In genomic region chr7:128116740-128117139, GRCh38 we compare ENCODE assay signal across 3 cellular contexts.
TF ChIP-seq lines count a peak whose summit lies in the region.

No MANE protein-coding gene starts in this region.

TF ChIP-seq in GM23338, 12 proteins besides CTCF, POLR2A, EP300 and RAD21 (continues in another document):
- TF ChIP-seq STAT1 (IDR thresholded peaks at IDR 0.05; ENCODE audit: unreplicated experiment) (no peak), ETS1 (IDR thresholded peaks at IDR 0.05) (no peak)
- TF ChIP-seq, protein P1, sequence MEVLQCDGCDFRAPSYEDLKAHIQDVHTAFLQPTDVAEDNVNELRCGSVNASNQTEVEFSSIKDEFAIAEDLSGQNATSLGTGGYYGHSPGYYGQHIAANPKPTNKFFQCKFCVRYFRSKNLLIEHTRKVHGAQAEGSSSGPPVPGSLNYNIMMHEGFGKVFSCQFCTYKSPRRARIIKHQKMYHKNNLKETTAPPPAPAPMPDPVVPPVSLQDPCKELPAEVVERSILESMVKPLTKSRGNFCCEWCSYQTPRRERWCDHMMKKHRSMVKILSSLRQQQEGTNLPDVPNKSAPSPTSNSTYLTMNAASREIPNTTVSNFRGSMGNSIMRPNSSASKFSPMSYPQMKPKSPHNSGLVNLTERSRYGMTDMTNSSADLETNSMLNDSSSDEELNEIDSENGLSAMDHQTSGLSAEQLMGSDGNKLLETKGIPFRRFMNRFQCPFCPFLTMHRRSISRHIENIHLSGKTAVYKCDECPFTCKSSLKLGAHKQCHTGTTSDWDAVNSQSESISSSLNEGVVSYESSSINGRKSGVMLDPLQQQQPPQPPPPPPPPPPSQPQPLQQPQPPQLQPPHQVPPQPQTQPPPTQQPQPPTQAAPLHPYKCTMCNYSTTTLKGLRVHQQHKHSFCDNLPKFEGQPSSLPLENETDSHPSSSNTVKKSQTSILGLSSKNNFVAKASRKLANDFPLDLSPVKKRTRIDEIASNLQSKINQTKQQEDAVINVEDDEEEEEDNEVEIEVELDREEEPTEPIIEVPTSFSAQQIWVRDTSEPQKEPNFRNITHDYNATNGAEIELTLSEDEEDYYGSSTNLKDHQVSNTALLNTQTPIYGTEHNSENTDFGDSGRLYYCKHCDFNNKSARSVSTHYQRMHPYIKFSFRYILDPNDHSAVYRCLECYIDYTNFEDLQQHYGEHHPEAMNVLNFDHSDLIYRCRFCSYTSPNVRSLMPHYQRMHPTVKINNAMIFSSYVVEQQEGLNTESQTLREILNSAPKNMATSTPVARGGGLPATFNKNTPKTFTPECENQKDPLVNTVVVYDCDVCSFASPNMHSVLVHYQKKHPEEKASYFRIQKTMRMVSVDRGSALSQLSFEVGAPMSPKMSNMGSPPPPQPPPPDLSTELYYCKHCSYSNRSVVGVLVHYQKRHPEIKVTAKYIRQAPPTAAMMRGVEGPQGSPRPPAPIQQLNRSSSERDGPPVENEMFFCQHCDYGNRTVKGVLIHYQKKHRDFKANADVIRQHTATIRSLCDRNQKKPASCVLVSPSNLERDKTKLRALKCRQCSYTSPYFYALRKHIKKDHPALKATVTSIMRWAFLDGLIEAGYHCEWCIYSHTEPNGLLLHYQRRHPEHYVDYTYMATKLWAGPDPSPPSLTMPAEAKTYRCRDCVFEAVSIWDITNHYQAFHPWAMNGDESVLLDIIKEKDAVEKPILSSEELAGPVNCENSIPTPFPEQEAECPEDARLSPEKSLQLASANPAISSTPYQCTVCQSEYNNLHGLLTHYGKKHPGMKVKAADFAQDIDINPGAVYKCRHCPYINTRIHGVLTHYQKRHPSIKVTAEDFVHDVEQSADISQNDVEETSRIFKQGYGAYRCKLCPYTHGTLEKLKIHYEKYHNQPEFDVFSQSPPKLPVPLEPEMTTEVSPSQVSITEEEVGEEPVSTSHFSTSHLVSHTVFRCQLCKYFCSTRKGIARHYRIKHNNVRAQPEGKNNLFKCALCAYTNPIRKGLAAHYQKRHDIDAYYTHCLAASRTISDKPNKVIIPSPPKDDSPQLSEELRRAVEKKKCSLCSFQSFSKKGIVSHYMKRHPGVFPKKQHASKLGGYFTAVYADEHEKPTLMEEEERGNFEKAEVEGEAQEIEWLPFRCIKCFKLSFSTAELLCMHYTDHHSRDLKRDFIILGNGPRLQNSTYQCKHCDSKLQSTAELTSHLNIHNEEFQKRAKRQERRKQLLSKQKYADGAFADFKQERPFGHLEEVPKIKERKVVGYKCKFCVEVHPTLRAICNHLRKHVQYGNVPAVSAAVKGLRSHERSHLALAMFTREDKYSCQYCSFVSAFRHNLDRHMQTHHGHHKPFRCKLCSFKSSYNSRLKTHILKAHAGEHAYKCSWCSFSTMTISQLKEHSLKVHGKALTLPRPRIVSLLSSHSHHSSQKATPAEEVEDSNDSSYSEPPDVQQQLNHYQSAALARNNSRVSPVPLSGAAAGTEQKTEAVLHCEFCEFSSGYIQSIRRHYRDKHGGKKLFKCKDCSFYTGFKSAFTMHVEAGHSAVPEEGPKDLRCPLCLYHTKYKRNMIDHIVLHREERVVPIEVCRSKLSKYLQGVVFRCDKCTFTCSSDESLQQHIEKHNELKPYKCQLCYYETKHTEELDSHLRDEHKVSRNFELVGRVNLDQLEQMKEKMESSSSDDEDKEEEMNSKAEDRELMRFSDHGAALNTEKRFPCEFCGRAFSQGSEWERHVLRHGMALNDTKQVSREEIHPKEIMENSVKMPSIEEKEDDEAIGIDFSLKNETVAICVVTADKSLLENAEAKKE (CRISPR knock-in tag; IDR thresholded peaks at IDR 0.05) = no peak

TF ChIP-seq in K562, 482 proteins besides CTCF, POLR2A, EP300 and RAD21:
- TF ChIP-seq, protein P2, sequence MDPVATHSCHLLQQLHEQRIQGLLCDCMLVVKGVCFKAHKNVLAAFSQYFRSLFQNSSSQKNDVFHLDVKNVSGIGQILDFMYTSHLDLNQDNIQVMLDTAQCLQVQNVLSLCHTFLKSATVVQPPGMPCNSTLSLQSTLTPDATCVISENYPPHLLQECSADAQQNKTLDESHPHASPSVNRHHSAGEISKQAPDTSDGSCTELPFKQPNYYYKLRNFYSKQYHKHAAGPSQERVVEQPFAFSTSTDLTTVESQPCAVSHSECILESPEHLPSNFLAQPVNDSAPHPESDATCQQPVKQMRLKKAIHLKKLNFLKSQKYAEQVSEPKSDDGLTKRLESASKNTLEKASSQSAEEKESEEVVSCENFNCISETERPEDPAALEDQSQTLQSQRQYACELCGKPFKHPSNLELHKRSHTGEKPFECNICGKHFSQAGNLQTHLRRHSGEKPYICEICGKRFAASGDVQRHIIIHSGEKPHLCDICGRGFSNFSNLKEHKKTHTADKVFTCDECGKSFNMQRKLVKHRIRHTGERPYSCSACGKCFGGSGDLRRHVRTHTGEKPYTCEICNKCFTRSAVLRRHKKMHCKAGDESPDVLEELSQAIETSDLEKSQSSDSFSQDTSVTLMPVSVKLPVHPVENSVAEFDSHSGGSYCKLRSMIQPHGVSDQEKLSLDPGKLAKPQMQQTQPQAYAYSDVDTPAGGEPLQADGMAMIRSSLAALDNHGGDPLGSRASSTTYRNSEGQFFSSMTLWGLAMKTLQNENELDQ (CRISPR knock-in tag; IDR thresholded peaks at IDR 0.05; ENCODE audit: borderline replicate concordance) = no peak
- peak; percentile 48; the same call in 1 of the 2 replicates for TF ChIP-seq ESRRA (IDR thresholded peaks at IDR 0.05; ENCODE audit: borderline replicate concordance, low read depth)

TF ChIP-seq in HepG2, 621 proteins besides CTCF, POLR2A, EP300 and RAD21:
- TF ChIP-seq, protein P3, sequence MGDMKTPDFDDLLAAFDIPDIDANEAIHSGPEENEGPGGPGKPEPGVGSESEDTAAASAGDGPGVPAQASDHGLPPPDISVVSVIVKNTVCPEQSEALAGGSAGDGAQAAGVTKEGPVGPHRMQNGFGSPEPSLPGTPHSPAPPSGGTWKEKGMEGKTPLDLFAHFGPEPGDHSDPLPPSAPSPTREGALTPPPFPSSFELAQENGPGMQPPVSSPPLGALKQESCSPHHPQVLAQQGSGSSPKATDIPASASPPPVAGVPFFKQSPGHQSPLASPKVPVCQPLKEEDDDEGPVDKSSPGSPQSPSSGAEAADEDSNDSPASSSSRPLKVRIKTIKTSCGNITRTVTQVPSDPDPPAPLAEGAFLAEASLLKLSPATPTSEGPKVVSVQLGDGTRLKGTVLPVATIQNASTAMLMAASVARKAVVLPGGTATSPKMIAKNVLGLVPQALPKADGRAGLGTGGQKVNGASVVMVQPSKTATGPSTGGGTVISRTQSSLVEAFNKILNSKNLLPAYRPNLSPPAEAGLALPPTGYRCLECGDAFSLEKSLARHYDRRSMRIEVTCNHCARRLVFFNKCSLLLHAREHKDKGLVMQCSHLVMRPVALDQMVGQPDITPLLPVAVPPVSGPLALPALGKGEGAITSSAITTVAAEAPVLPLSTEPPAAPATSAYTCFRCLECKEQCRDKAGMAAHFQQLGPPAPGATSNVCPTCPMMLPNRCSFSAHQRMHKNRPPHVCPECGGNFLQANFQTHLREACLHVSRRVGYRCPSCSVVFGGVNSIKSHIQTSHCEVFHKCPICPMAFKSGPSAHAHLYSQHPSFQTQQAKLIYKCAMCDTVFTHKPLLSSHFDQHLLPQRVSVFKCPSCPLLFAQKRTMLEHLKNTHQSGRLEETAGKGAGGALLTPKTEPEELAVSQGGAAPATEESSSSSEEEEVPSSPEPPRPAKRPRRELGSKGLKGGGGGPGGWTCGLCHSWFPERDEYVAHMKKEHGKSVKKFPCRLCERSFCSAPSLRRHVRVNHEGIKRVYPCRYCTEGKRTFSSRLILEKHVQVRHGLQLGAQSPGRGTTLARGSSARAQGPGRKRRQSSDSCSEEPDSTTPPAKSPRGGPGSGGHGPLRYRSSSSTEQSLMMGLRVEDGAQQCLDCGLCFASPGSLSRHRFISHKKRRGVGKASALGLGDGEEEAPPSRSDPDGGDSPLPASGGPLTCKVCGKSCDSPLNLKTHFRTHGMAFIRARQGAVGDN (CRISPR knock-in tag; IDR thresholded peaks at IDR 0.05) = peak; percentile 39; the same call in 1 of the 2 replicates
- TF ChIP-seq ZNF615 (CRISPR knock-in tag; IDR thresholded peaks at IDR 0.05; ENCODE audit: borderline replicate concordance) = no peak
- no peak for TF ChIP-seq GABPB1 (CRISPR knock-in tag; IDR thresholded peaks at IDR 0.05)
- TF ChIP-seq KDM4B (CRISPR knock-in tag; IDR thresholded peaks at IDR 0.05) = no peak
- TF ChIP-seq FUBP1 (CRISPR knock-in tag; IDR thresholded peaks at IDR 0.05; ENCODE audit: borderline replicate concordance) = no peak
TF ChIP-seq in HepG2: peak in this region for 1.
